34 cellular contexts compared by ENCODE assay signal in the genomic region with DNA sequence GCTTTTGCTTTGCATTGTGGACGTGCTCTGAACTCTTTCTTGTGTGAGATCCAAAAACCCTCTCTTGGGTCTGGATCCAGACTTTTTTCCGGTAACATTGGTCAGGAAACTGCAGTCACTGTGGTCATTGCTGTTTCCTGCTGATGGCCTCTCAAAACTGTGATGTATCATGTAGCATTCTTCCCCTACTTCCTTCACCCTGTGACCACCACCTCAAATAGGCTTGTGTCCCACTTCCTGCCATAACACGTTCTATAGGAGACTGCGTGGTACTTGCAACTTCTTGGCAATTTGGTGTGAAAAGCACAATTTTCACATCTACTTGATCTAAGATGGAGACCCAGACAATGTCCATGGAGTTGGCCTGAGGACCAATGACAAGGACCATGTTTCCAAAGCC. TPM values are rescaled to one million over a fixed set of nuclear protein-coding genes. Genes with fewer than 3 reads are reported as not detected.
A peak's percentile ranks its signal among the peaks of the same experiment; 100 is the strongest.
DNase-seq lines count a peak whose midpoint lies in the region; ATAC-seq and TF ChIP-seq lines count a peak whose summit lies in the region.
"Had no signal": no experiment of that assay in that cellular context is flagged by ENCODE, and none has a peak within 500 bp of the region (broad histone marks: within the 10 kb centered on the region; RNA-seq: fewer than 3 reads in every experiment).

No MANE protein-coding gene starts in this region.

- WGBS in trophoblast cell (ENCODE audit: extremely low coverage, insufficient coverage, insufficient read length): no CpG with 5 or more reads among the region's 4 CpGs

- H3K27ac ChIP-seq in trophoblast cell (ENCODE audit: low read depth, low read length): no peak overlapping the region
- H3K27ac ChIP-seq: adrenal gland, VCaP had no signal

- no peak overlapping the region for H3K27ac Mint-ChIP-seq in mesothelial cell of epicardium
- H3K27ac Mint-ChIP-seq: activated CD4-positive, alpha-beta T cell treated with anti-CD3 and anti-CD28 coated beads for 36 hours; activated CD8-positive, alpha-beta T cell treated with anti-CD3 and anti-CD28 coated beads for 36 hours; activated naive CD4-positive, alpha-beta T cell treated with anti-CD3 and anti-CD28 coated beads, Interleukin-2, amount 10 ng/mL, durations not matched to agents 7 days and 5 days; activated T-helper 17 cell treated with anti-CD3 and anti-CD28 coated beads, Interleukin-2, amount 50 U/mL, for 72 hours; HFFc6; naive thymus-derived CD8-positive, alpha-beta T cell; stimulated activated effector memory CD8-positive, alpha-beta T cell treated with anti-CD3 and anti-CD28 coated beads, Interleukin-12 subunit alpha, Interleukin-12 subunit beta, amount 100 ng/mL, for 72 hours; T-helper 17 cell had no signal

- peak; percentile 45 for DNase-seq in GF-D8 (lab: John Stamatoyannopoulos, UW)
- peak; percentile 62 for DNase-seq in UCSD-AML1 (lab: John Stamatoyannopoulos, UW; ENCODE audit: unreplicated experiment)
- DNase-seq in fibroblast of pulmonary artery (ENCODE audit: low read depth): peak; percentile 9
- DNase-seq in trophoblast cell: no peak
- no peak for DNase-seq in HCEC 1CT
- no peak for DNase-seq in left colon
- no peak for DNase-seq in mesothelial cell of epicardium (ENCODE audit: low spot score in 2 of 2, unreplicated experiment in 2 of 2)
- DNase-seq: activated CD4-positive, alpha-beta T cell treated with anti-CD3 and anti-CD28 coated beads for 36 hours; activated CD8-positive, alpha-beta memory T cell treated with anti-CD3 and anti-CD28 coated beads, Interleukin-2, amount 50 U/mL, for 48 hours; activated CD8-positive, alpha-beta T cell treated with anti-CD3 and anti-CD28 coated beads for 36 hours; activated naive CD4-positive, alpha-beta T cell treated with anti-CD3 and anti-CD28 coated beads, Interleukin-2, amount 10 ng/mL, durations not matched to agents 7 days and 5 days; adrenal gland; C1 segment of cervical spinal cord; DND-41; GOT3; HFFc6; midbrain; naive thymus-derived CD8-positive, alpha-beta T cell; NCI-H1417 treated with DMSO at 0.1 percent for 48 hours; NCI-H2029 treated with DMSO at 0.1 percent for 48 hours; NCI-H226; NCI-H526 treated with DMSO at 0.1 percent for 48 hours; NK-92 treated with Interleukin-12 subunit alpha and Interleukin-12 subunit beta, amount 100 ng/mL, for 24 hours; PC-3; SK-N-SH; stimulated activated CD4-positive, alpha-beta T cell treated with anti-CD3 and anti-CD28 coated beads, Interleukin-15, amount 100 ng/mL, for 24 hours; T-helper 17 cell had no signal

- H2AFZ ChIP-seq in trophoblast cell (ENCODE audit: insufficient read depth, low read length, poor library complexity): no peak overlapping the region

- H2BK5ac ChIP-seq in trophoblast cell (ENCODE audit: low read depth, low read length, poor library complexity): no peak overlapping the region

- H3K4me3 ChIP-seq in fibroblast of pulmonary artery (replicated peaks; ENCODE audit: low read depth, low read length) (no peak overlapping the region), trophoblast cell (ENCODE audit: low read depth, low read length) (no peak overlapping the region)
- H3K4me3 ChIP-seq: adrenal gland had no signal

- no peak overlapping the region for H4K91ac ChIP-seq in trophoblast cell (ENCODE audit: low read depth, low read length)

- ATAC-seq in HG02973 (IDR thresholded peaks at IDR 0.05; ENCODE audit: unreplicated experiment) (no peak), left colon (no peak)
- ATAC-seq: activated CD4-positive, alpha-beta T cell treated with anti-CD3 and anti-CD28 coated beads for 36 hours; activated CD8-positive, alpha-beta T cell treated with anti-CD3 and anti-CD28 coated beads for 36 hours; activated T-helper 17 cell treated with anti-CD3 and anti-CD28 coated beads, Interleukin-2, amount 50 U/mL, for 72 hours; left lobe of liver; naive thymus-derived CD8-positive, alpha-beta T cell; PC-3; stimulated activated effector memory CD8-positive, alpha-beta T cell treated with anti-CD3 and anti-CD28 coated beads, Interleukin-12 subunit alpha, Interleukin-12 subunit beta, amount 100 ng/mL, for 72 hours; T-helper 17 cell had no signal

- H3K9me3 Mint-ChIP-seq in mesothelial cell of epicardium: peaks cover 8% of the 10 kb centered on the region
- H3K9me3 Mint-ChIP-seq: activated CD8-positive, alpha-beta T cell treated with anti-CD3 and anti-CD28 coated beads for 36 hours; activated naive CD4-positive, alpha-beta T cell treated with anti-CD3 and anti-CD28 coated beads, Interleukin-2, amount 10 ng/mL, durations not matched to agents 7 days and 5 days; activated T-helper 17 cell treated with anti-CD3 and anti-CD28 coated beads, Interleukin-2, amount 50 U/mL, for 72 hours; central memory CD8-positive, alpha-beta T cell; HFFc6; stimulated activated effector memory CD8-positive, alpha-beta T cell treated with anti-CD3 and anti-CD28 coated beads, Interleukin-12 subunit alpha, Interleukin-12 subunit beta, amount 100 ng/mL, for 72 hours had no signal

- no peak overlapping the region for H3K14ac ChIP-seq in trophoblast cell (ENCODE audit: low read length)

- H3K23ac ChIP-seq in trophoblast cell (ENCODE audit: low read length): no peak overlapping the region

- H3K4me2 ChIP-seq in trophoblast cell (ENCODE audit: low read length): no peak overlapping the region
- H3K4me2 ChIP-seq: SK-N-SH had no signal

- no peak overlapping the region for H4K8ac ChIP-seq in trophoblast cell (ENCODE audit: low read depth, low read length)

- H4K12ac ChIP-seq in trophoblast cell (ENCODE audit: low read depth, low read length): no peak overlapping the region

- intact Hi-C loops in left colon (cut with DNase I, micrococcal nuclease): no loop called here

- peaks cover 3% of the 10 kb centered on the region for H3K79me1 ChIP-seq in trophoblast cell (ENCODE audit: low read length)

- H3K4me3 Mint-ChIP-seq in mesothelial cell of epicardium: no peak overlapping the region
- H3K4me3 Mint-ChIP-seq: activated CD4-positive, alpha-beta T cell treated with anti-CD3 and anti-CD28 coated beads for 36 hours; activated CD8-positive, alpha-beta T cell treated with anti-CD3 and anti-CD28 coated beads for 36 hours; activated naive CD4-positive, alpha-beta T cell treated with anti-CD3 and anti-CD28 coated beads, Interleukin-2, amount 10 ng/mL, durations not matched to agents 7 days and 5 days; activated T-helper 17 cell treated with anti-CD3 and anti-CD28 coated beads, Interleukin-2, amount 50 U/mL, for 72 hours; central memory CD8-positive, alpha-beta T cell; HFFc6; naive thymus-derived CD8-positive, alpha-beta T cell; stimulated activated effector memory CD8-positive, alpha-beta T cell treated with anti-CD3 and anti-CD28 coated beads, Interleukin-12 subunit alpha, Interleukin-12 subunit beta, amount 100 ng/mL, for 72 hours; T-helper 17 cell had no signal

- no peak overlapping the region for H2BK120ac ChIP-seq in trophoblast cell (ENCODE audit: insufficient read depth, low read length, poor library complexity)

- no peaks in the 10 kb centered on the region for H3K36me3 Mint-ChIP-seq in mesothelial cell of epicardium
- H3K36me3 Mint-ChIP-seq: activated naive CD4-positive, alpha-beta T cell treated with anti-CD3 and anti-CD28 coated beads, Interleukin-2, amount 10 ng/mL, durations not matched to agents 7 days and 5 days; naive thymus-derived CD8-positive, alpha-beta T cell; stimulated activated effector memory CD8-positive, alpha-beta T cell treated with anti-CD3 and anti-CD28 coated beads, Interleukin-12 subunit alpha, Interleukin-12 subunit beta, amount 100 ng/mL, for 72 hours had no signal

- peak overlapping the region; percentile 30 for H2AK5ac ChIP-seq in trophoblast cell (ENCODE audit: low read length)

- H3K9ac ChIP-seq in trophoblast cell (ENCODE audit: low read length): no peak overlapping the region
- H3K9ac ChIP-seq: SK-N-SH had no signal

- H2BK12ac ChIP-seq in trophoblast cell (ENCODE audit: low read length): no peak overlapping the region

- no peak overlapping the region for H3K4ac ChIP-seq in trophoblast cell (ENCODE audit: low read depth, low read length)

- peaks cover 2% of the 10 kb centered on the region for H3K79me2 ChIP-seq in trophoblast cell (ENCODE audit: control insufficient read depth, insufficient read depth, low read length, poor library complexity)

- H3K4me1 Mint-ChIP-seq in mesothelial cell of epicardium: peaks cover 17% of the 10 kb centered on the region
- H3K4me1 Mint-ChIP-seq: activated T-helper 17 cell treated with anti-CD3 and anti-CD28 coated beads, Interleukin-2, amount 50 U/mL, for 72 hours had no signal

- H3K9me3 ChIP-seq in trophoblast cell (ENCODE audit: insufficient read depth, low read depth, low read length): no peaks in the 10 kb centered on the region
- H3K9me3 ChIP-seq: adrenal gland, SK-N-SH had no signal

- H3K27me3 ChIP-seq in trophoblast cell (ENCODE audit: insufficient read depth, low read length): no peaks in the 10 kb centered on the region
- H3K27me3 ChIP-seq: adrenal gland had no signal

- peaks cover 2 to 9% of the 10 kb centered on the region in 2 experiments for H3K4me1 ChIP-seq in trophoblast cell (ENCODE audit: control insufficient read depth in 1 of 2, insufficient read depth in 2 of 2, low read length in 2 of 2)

- TF ChIP-seq CTCF in fibroblast of pulmonary artery (IDR thresholded peaks at IDR 0.05; ENCODE audit: low read length, missing control alignments) (no peak), mesothelial cell of epicardium (IDR thresholded peaks at IDR 0.05; ENCODE audit: unreplicated experiment) (no peak)

- H3K27me3 Mint-ChIP-seq in mesothelial cell of epicardium (ENCODE audit: low read depth): peaks cover 2% of the 10 kb centered on the region

- H3K18ac ChIP-seq in trophoblast cell (ENCODE audit: low read length): no peak overlapping the region

- H3K36me3 ChIP-seq in trophoblast cell (ENCODE audit: control insufficient read depth in 1 of 2, insufficient read depth in 2 of 2, low read length in 2 of 2): no peaks in the 10 kb centered on the region
- H3K36me3 ChIP-seq: adrenal gland had no signal

RNA-seq across cellular contexts. Expression of a gene that starts 4.8 kb away (rescaled TPM):
- 0.42 and 0.69 TPM in 2 replicates for polyA plus RNA-seq in trophoblast cell (2013)
- total RNA-seq in left colon (10 to 100 TPM in 1 of 2 donors, 1 to 10 TPM in 1; 5.1 to 32.8 TPM), mesothelial cell of epicardium (8.7 to 12.7 TPM (median 9.8 TPM) in 3 replicates)
- total RNA-seq: activated CD4-positive, alpha-beta T cell treated with anti-CD3 and anti-CD28 coated beads for 36 hours; activated CD8-positive, alpha-beta T cell treated with anti-CD3 and anti-CD28 coated beads for 36 hours; naive thymus-derived CD8-positive, alpha-beta T cell had no signal
- polyA plus RNA-seq: naive thymus-derived CD8-positive, alpha-beta T cell had no signal

RNA-seq across cellular contexts. Expression of a gene that starts 55.7 kb away (rescaled TPM):
- polyA plus RNA-seq in trophoblast cell (2013): 0.21 and 0.30 TPM in 2 replicates
- total RNA-seq in left colon: 10 to 100 TPM in 1 of 2 donors, 1 to 10 TPM in 1; 3.5 to 20.8 TPM
- total RNA-seq in mesothelial cell of epicardium: 2.1 to 2.8 TPM (median 2.3 TPM) in 3 replicates
- total RNA-seq: activated CD4-positive, alpha-beta T cell treated with anti-CD3 and anti-CD28 coated beads for 36 hours; activated CD8-positive, alpha-beta T cell treated with anti-CD3 and anti-CD28 coated beads for 36 hours; activated T-helper 17 cell treated with anti-CD3 and anti-CD28 coated beads, Interleukin-2, amount 50 U/mL, for 72 hours; left lobe of liver; naive thymus-derived CD8-positive, alpha-beta T cell; ureter had no signal
- polyA plus RNA-seq: naive thymus-derived CD8-positive, alpha-beta T cell had no signal

Comparison
In these comparisons a context has a peak if more than half of its experiments do, and no peak if none do; other contexts are left out.
1. DNase-seq: peak in GF-D8 (single experiment), UCSD-AML1 (single experiment) and fibroblast of pulmonary artery (single experiment); none in trophoblast cell (0 of 2), HCEC 1CT (single experiment), left colon (0 of 2) and mesothelial cell of epicardium (0 of 2).